Comparison of ENCODE assay signal across 14 cellular contexts in genomic region chr5:2746642-2747041, GRCh38. TPM values are rescaled to one million over a fixed set of nuclear protein-coding genes. Genes with fewer than 3 reads are reported as not detected.
DNase-seq lines count a peak whose midpoint lies in the region; FAIRE-seq and TF ChIP-seq lines count a peak whose summit lies in the region.
"Had no signal": no experiment of that assay in that cellular context is flagged by ENCODE, and none has a peak within 500 bp of the region (broad histone marks: within the 10 kb centered on the region; RNA-seq: fewer than 3 reads in every experiment).

No MANE protein-coding gene starts in this region.

- no peak overlapping the region for H3K27ac Mint-ChIP-seq in activated T-cell treated with anti-CD3 and anti-CD28 coated beads, Interleukin-2, amount 50 U/mL, for 24 hours
- H3K27ac Mint-ChIP-seq: activated CD4-positive, alpha-beta memory T cell treated with anti-CD3 and anti-CD28 coated beads, Interleukin-2, amount 10 ng/mL, durations not matched to agents 7 days and 5 days; T-helper 17 cell had no signal

- H3K36me3 ChIP-seq in BJ (ENCODE audit: control insufficient read depth, insufficient read depth, low read length) (peaks cover 5% of the 10 kb centered on the region), tibial nerve (no peaks in the 10 kb centered on the region)

- no peaks in the 10 kb centered on the region for H3K27me3 ChIP-seq in BJ (ENCODE audit: control insufficient read depth, insufficient read depth, low read length)
- H3K27me3 ChIP-seq in tibial nerve, result peaks cover 0 to 89% of the 10 kb centered on the region in 2 donors

- no peaks in the 10 kb centered on the region for H3K36me3 Mint-ChIP-seq in activated T-cell treated with anti-CD3 and anti-CD28 coated beads, Interleukin-2, amount 50 U/mL, for 24 hours (ENCODE audit: low read depth)

- POLR2A ChIA-PET in BJ (lab: Charles Lee), result interaction anchor here (0.6 kb wide), 1 partner anchor 9 kb away, joined by 5 read pairs; no protein-coding TSS in a partner anchor

- TF ChIP-seq EP300 in tibial nerve (IDR thresholded peaks at IDR 0.05), result no peak

- 33 to 43% methylated on average over 4 of the region's 4 CpGs for WGBS in tibial nerve, 2 donors

- peaks cover 0 to 43% (median 2%) of the 10 kb centered on the region in 4 donors for H3K4me1 ChIP-seq in tibial nerve

- no peak overlapping the region for H3K4me3 ChIP-seq in BJ (ENCODE audit: low read depth, low read length)
- no peak overlapping the region for H3K4me3 ChIP-seq in astrocyte of the spinal cord (ENCODE audit: low read depth, low read length)
- H3K4me3 ChIP-seq in tibial nerve, result no peak overlapping the region

- no peak for FAIRE-seq in GM12891 (lab: Jason Lieb, UNC)

- peaks cover 72% of the 10 kb centered on the region for H3K27me3 Mint-ChIP-seq in activated T-cell treated with anti-CD3 and anti-CD28 coated beads, Interleukin-2, amount 50 U/mL, for 24 hours

- in situ Hi-C loops in astrocyte of the spinal cord (cut with HindIII; ENCODE audit: low sequenced_read_pairs), result no loop called here

- no peak overlapping the region for H3K4me3 Mint-ChIP-seq in activated T-cell treated with anti-CD3 and anti-CD28 coated beads, Interleukin-2, amount 50 U/mL, for 24 hours
- H3K4me3 Mint-ChIP-seq: activated CD4-positive, alpha-beta memory T cell treated with anti-CD3 and anti-CD28 coated beads, Interleukin-2, amount 10 ng/mL, durations not matched to agents 7 days and 5 days; central memory CD8-positive, alpha-beta T cell; T-helper 17 cell had no signal

- CTCF ChIA-PET in BJ (lab: Yijun Ruan, JAX), result no interaction called here

- H3K9me3 ChIP-seq in tibial nerve, result peaks cover 0 to 3% (median 0%) of the 10 kb centered on the region in 4 donors

- TF ChIP-seq CTCF in BJ (IDR thresholded peaks at IDR 0.05; ENCODE audit: insufficient read depth, low read depth, low read length) (peak; percentile 7; the same call in 1 of the 2 replicates), astrocyte of the spinal cord (IDR thresholded peaks at IDR 0.05; ENCODE audit: low read depth, low read length) (no peak), tibial nerve (IDR thresholded peaks at IDR 0.05) (no peak)

- H3K27ac ChIP-seq in tibial nerve, result no peak overlapping the region

- peaks cover 3% of the 10 kb centered on the region for H3K9me3 Mint-ChIP-seq in activated T-cell treated with anti-CD3 and anti-CD28 coated beads, Interleukin-2, amount 50 U/mL, for 24 hours

- DNase-seq in BJ (ENCODE audit: low read depth) (no peak), NCI-H1105 (lab: John Stamatoyannopoulos, UW) (peak; percentile 40), astrocyte of the spinal cord (ENCODE audit: low read depth, low spot score) (peak; percentile 61), kidney tubule cell (ENCODE audit: low spot score) (peak; percentile 17), tibial nerve (ENCODE audit: low spot score in 2 of 2) (no peak), GM12891 (ENCODE audit: insufficient read length, low spot score) (no peak)
- no peak for DNase-seq in activated T-cell treated with anti-CD3 and anti-CD28 coated beads, Interleukin-2, amount 50 U/mL, for 24 hours
- no peak for DNase-seq in activated effector memory CD4-positive, alpha-beta T cell treated with Interleukin-2 at 50 U/mL for 16 hours
- DNase-seq: activated CD4-positive, alpha-beta memory T cell treated with anti-CD3 and anti-CD28 coated beads, Interleukin-2, amount 10 ng/mL, durations not matched to agents 7 days and 5 days; activated naive CD4-positive, alpha-beta T cell; DMS53; T-helper 17 cell had no signal

- TF ChIP-seq POLR2A in tibial nerve (IDR thresholded peaks at IDR 0.05) (no peak), GM12891 (IDR thresholded peaks at IDR 0.05; ENCODE audit: low read depth, low read length) (no peak)

- H3K4me1 Mint-ChIP-seq in activated T-cell treated with anti-CD3 and anti-CD28 coated beads, Interleukin-2, amount 50 U/mL, for 24 hours (ENCODE audit: low read depth), result peaks cover 8% of the 10 kb centered on the region
- H3K4me1 Mint-ChIP-seq: activated CD4-positive, alpha-beta memory T cell treated with anti-CD3 and anti-CD28 coated beads, Interleukin-2, amount 10 ng/mL, durations not matched to agents 7 days and 5 days; central memory CD8-positive, alpha-beta T cell; T-helper 17 cell had no signal

TF ChIP-seq in GM12891, 5 proteins besides CTCF, POLR2A, EP300 and RAD21:
- TF ChIP-seq SPI1 (IDR thresholded peaks at IDR 0.05; ENCODE audit: low read depth, low read length) (no peak), TAF1 (IDR thresholded peaks at IDR 0.05; ENCODE audit: low read depth, low read length) (no peak), PAX5 (IDR thresholded peaks at IDR 0.05; ENCODE audit: insufficient read depth, low read length, severe bottlenecking) (no peak), POLR2AphosphoS5 (IDR thresholded peaks at IDR 0.05; ENCODE audit: low read depth, low read length) (no peak), POU2F2 (IDR thresholded peaks at IDR 0.05; ENCODE audit: low read depth, low read length) (no peak)

RNA-seq across cellular contexts. Expression of gene IRX2, which starts 4.8 kb away (rescaled TPM):
- 1.8 and 2.7 TPM in 2 replicates for polyA plus RNA-seq in BJ (2011; rRNA removed)
- 1.2 and 2.2 TPM in 2 replicates for polyA minus RNA-seq in BJ (2011; rRNA and poly(A)+ RNA removed)
- not detected for total RNA-seq in tibial nerve
- polyA plus RNA-seq in GM12891 (2012; ENCODE audit: low read depth, missing spikeins), result not detected
- total RNA-seq: activated CD4-positive, alpha-beta memory T cell treated with anti-CD3 and anti-CD28 coated beads, Interleukin-2, amount 10 ng/mL, durations not matched to agents 7 days and 5 days; mononuclear cell; T-helper 17 cell had no signal

Comparison
In these comparisons a context has a peak if more than half of its experiments do, and no peak if none do; other contexts are left out.
1. DNase-seq: peak in NCI-H1105 (single experiment), astrocyte of the spinal cord (single experiment) and kidney tubule cell (single experiment); none in BJ (single experiment), activated T-cell treated with anti-CD3 and anti-CD28 coated beads, Interleukin-2, amount 50 U/mL, for 24 hours (single experiment), tibial nerve (0 of 2), GM12891 (single experiment) and activated effector memory CD4-positive, alpha-beta T cell treated with Interleukin-2 at 50 U/mL for 16 hours (single experiment).